In genomic region chr6:119895626-119896025, GRCh38 we compare ENCODE assay signal across 26 cellular contexts.
"Had no signal": no experiment of that assay in that cellular context is flagged by ENCODE, and none has a peak within 500 bp of the region (broad histone marks: within the 10 kb centered on the region; RNA-seq: fewer than 3 reads in every experiment).

No MANE protein-coding gene starts in this region.

- H3K27ac Mint-ChIP-seq: activated CD4-positive, alpha-beta memory T cell treated with anti-CD3 and anti-CD28 coated beads for 36 hours; activated CD4-positive, alpha-beta T cell treated with anti-CD3 and anti-CD28 coated beads, Interleukin-2, amount 10 ng/mL, durations not matched to agents 7 days and 5 days; activated naive CD4-positive, alpha-beta T cell treated with anti-CD3 and anti-CD28 coated beads for 36 hours; activated naive CD8-positive, alpha-beta T cell had no signal

- H3K4me3 Mint-ChIP-seq: activated CD4-positive, alpha-beta memory T cell treated with anti-CD3 and anti-CD28 coated beads for 36 hours; activated CD4-positive, alpha-beta T cell treated with anti-CD3 and anti-CD28 coated beads, Interleukin-2, amount 10 ng/mL, durations not matched to agents 7 days and 5 days; activated naive CD4-positive, alpha-beta T cell treated with anti-CD3 and anti-CD28 coated beads for 36 hours; activated naive CD8-positive, alpha-beta T cell; activated T-cell treated with anti-CD3 and anti-CD28 coated beads, Interleukin-2, amount 50 U/mL, for 4 hours had no signal

- H3K9ac ChIP-seq: SK-N-SH had no signal

- H3K27me3 Mint-ChIP-seq: activated naive CD8-positive, alpha-beta T cell had no signal

- H3K9me3 Mint-ChIP-seq: activated CD4-positive, alpha-beta memory T cell treated with anti-CD3 and anti-CD28 coated beads for 36 hours; activated CD4-positive, alpha-beta T cell treated with anti-CD3 and anti-CD28 coated beads, Interleukin-2, amount 10 ng/mL, durations not matched to agents 7 days and 5 days; activated naive CD4-positive, alpha-beta T cell treated with anti-CD3 and anti-CD28 coated beads for 36 hours; activated T-cell treated with anti-CD3 and anti-CD28 coated beads, Interleukin-2, amount 50 U/mL, for 4 hours had no signal

- H3K27me3 ChIP-seq: brain microvascular endothelial cell, SJCRH30 had no signal

- H3K4me1 Mint-ChIP-seq: activated CD4-positive, alpha-beta T cell treated with anti-CD3 and anti-CD28 coated beads, Interleukin-2, amount 10 ng/mL, durations not matched to agents 7 days and 5 days had no signal

- ATAC-seq: activated T-cell treated with anti-CD3 and anti-CD28 coated beads, Interleukin-2, amount 50 U/mL, for 4 hours; K562; Panc1 had no signal

- H3K27ac ChIP-seq: brain microvascular endothelial cell, SJCRH30, VCaP had no signal

- DNase-seq: activated CD4-positive, alpha-beta memory T cell treated with anti-CD3 and anti-CD28 coated beads for 36 hours; activated CD4-positive, alpha-beta T cell treated with anti-CD3 and anti-CD28 coated beads, Interleukin-2, amount 10 ng/mL, durations not matched to agents 7 days and 5 days; activated CD4-positive, CD25-positive, alpha-beta regulatory T cell; activated CD8-positive, alpha-beta memory T cell treated with anti-CD3 and anti-CD28 coated beads for 24 hours; activated effector memory CD4-positive, alpha-beta T cell treated with anti-CD3 and anti-CD28 coated beads, Interleukin-2, amount 50 U/mL, for 16 hours; activated naive CD4-positive, alpha-beta T cell treated with anti-CD3 and anti-CD28 coated beads for 36 hours; activated T-cell treated with anti-CD3 and anti-CD28 coated beads, Interleukin-2, amount 50 U/mL, for 4 hours; amygdala; brain microvascular endothelial cell; Karpas-422; NCI-H1105 treated with DMSO at 0.1 percent for 48 hours; NCI-H1436 treated with DMSO at 0.1 percent for 48 hours; NCI-H187; NCI-H2081 treated with DMSO at 0.1 percent for 48 hours; NCI-H526; NCI-H774; Right ventricle myocardium superior; RPMI8226; SJCRH30; SK-N-SH; T-helper 1 cell had no signal

- H3K4me2 ChIP-seq: SK-N-SH had no signal

- H3K4me3 ChIP-seq: K562, SJCRH30 had no signal

- H3K36me3 Mint-ChIP-seq: activated CD4-positive, alpha-beta memory T cell treated with anti-CD3 and anti-CD28 coated beads for 36 hours; activated naive CD8-positive, alpha-beta T cell had no signal

- H3K36me3 ChIP-seq: brain microvascular endothelial cell, SJCRH30 had no signal

- FAIRE-seq: astrocyte, K562 had no signal

- H3K4me1 ChIP-seq: SJCRH30 had no signal
